ENCODE assay signal across 8 cellular contexts in the genomic region with DNA sequence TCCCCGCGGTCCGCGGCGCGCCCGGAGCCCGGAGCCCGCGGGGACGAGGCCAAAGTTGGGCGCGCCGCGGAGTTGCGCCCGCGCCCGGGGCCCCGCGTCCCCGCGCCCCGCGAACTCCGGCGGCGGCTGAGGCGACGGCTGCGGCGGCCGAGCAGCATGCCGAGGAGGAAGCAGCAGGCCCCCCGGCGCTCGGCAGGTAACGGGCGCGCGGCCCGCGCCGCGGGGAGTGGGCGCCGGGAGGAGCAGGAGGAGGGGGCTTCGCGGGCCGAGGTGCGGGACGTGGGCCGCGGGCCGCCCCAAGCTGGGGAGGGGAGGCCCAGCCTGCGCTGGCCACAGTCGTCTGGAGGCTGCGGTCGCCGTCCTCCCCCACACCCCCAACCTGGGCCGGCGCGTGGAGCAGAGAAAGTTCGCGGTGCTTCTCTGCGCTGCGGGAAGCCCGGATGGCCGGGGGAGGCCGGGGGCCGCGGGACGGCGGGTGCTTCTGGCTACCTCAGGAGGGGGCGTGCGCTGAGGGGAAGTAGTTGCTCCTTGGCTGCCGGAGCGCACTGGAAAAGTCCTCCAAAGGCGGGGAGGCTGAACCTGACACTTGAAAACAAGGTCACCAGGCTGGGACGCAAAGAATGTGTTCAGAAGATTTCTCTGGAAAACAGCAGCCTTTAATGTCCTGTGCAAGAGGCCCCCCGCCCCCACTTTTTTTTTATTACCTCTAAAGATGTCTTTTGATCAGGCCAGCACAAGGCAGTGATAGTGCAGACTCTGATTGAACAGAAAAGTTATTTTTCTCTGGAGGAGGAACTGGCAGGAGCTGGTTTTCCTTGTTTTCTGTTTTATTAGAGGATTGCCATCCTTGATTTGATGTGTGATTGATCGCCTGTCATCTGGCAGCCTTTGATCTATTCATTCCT. TPM values are rescaled to one million over a fixed set of nuclear protein-coding genes. Genes with fewer than 3 reads are reported as not detected.
DNase-seq lines count a peak whose midpoint lies in the region; ATAC-seq and TF ChIP-seq lines count a peak whose summit lies in the region.

No MANE protein-coding gene starts in this region.

- DNase-seq in activated naive CD4-positive, alpha-beta T cell treated with Interleukin-2 at 50 U/mL for 16 hours = peak; percentile 39
- DNase-seq in activated naive CD4-positive, alpha-beta T cell (lab: John Stamatoyannopoulos, UW) = no peak
- DNase-seq in OCI-LY7 (ENCODE audit: low spot score) = peak; percentile 8
- DNase-seq in astrocyte of the spinal cord (ENCODE audit: low read depth, low spot score) = peak; percentile 58
- DNase-seq in immature natural killer cell = peak; percentile 30 to 42 (median 33)
- peak; percentile 61 for DNase-seq in stimulated activated CD4-positive, alpha-beta T cell treated with anti-CD3 and anti-CD28 coated beads, Interleukin-15, amount 100 ng/mL, for 24 hours

- in situ Hi-C loops in astrocyte of the spinal cord (cut with HindIII; ENCODE audit: low sequenced_read_pairs) = no loop called here

- peak overlapping the region; percentile 83 to 92 (median 88) for H3K27ac Mint-ChIP-seq in immature natural killer cell

- POLR2A ChIA-PET in OCI-LY7 (lab: Charles Lee) = no interaction called here

- H3K9me2 ChIP-seq in OCI-LY7 (ENCODE audit: insufficient read depth, low read length) = no peaks in the 10 kb centered on the region

- peak overlapping the region; percentile 58 for H3K4me2 ChIP-seq in OCI-LY7 (ENCODE audit: low read length)

- no peaks in the 10 kb centered on the region for H3K79me2 ChIP-seq in OCI-LY7 (ENCODE audit: insufficient read depth, low read depth, low read length)

- H3K4me3 ChIP-seq in OCI-LY7 (ENCODE audit: low read depth, low read length, poor library complexity, severe bottlenecking) (peak overlapping the region; percentile 67), astrocyte of the spinal cord (ENCODE audit: low read depth, low read length) (peak overlapping the region; percentile 66)

- peaks cover 12 to 28% (median 23%) of the 10 kb centered on the region in 3 donors for H3K27me3 Mint-ChIP-seq in immature natural killer cell (ENCODE audit: low read depth in 3 of 3)

- intact Hi-C loops in OCI-LY7 (cut with micrococcal nuclease; ENCODE audit: unreplicated experiment) = loop anchor here (5.0 to 10.0 kb wide), 2 partner anchors 715 to 1283 kb away; a partner anchor contains a TSS

- H2AFZ ChIP-seq in OCI-LY7 (ENCODE audit: low read length) = no peak overlapping the region

- BruUV-seq in OCI-LY7 (replicated peaks; lab: Mats Ljungman, UMichigan) = no TSS peak

- H4K20me1 ChIP-seq in OCI-LY7 (ENCODE audit: insufficient read depth, low read length) = no peaks in the 10 kb centered on the region; the same call in 1 of the 2 replicates

- no peak for ATAC-seq in HG03025 (IDR thresholded peaks at IDR 0.05; ENCODE audit: low FRiP score, unreplicated experiment)
- no peak for ATAC-seq in HG03354 (IDR thresholded peaks at IDR 0.05; ENCODE audit: poor library complexity, severe bottlenecking, unreplicated experiment)

- CTCF ChIA-PET in OCI-LY7 (lab: Charles Lee; ENCODE audit: unreplicated experiment) = no interaction called here

- TF ChIP-seq CTCF in OCI-LY7 (conservative IDR thresholded peaks at IDR 0.05; ENCODE audit: low read length) = no peak
- no peak for TF ChIP-seq CTCF in astrocyte of the spinal cord (IDR thresholded peaks at IDR 0.05; ENCODE audit: low read depth, low read length)

- H3K36me3 ChIP-seq in OCI-LY7 (ENCODE audit: insufficient read depth, low read length) = no peaks in the 10 kb centered on the region

- no peaks in the 10 kb centered on the region for H3K9me3 ChIP-seq in OCI-LY7 (ENCODE audit: low read length)

- peaks cover 13% of the 10 kb centered on the region for H3K4me1 ChIP-seq in OCI-LY7 (ENCODE audit: insufficient read depth, low read length, poor library complexity, severe bottlenecking)

- H3K9me3 Mint-ChIP-seq in immature natural killer cell = no peaks in the 10 kb centered on the region

- peak overlapping the region; percentile 85 to 95 (median 93) for H3K4me3 Mint-ChIP-seq in immature natural killer cell

- H3K36me3 Mint-ChIP-seq in immature natural killer cell = no peaks in the 10 kb centered on the region

- no peak overlapping the region for H3K27ac ChIP-seq in OCI-LY7 (ENCODE audit: low read depth, low read length, poor library complexity, severe bottlenecking)

- H3K4me1 Mint-ChIP-seq in immature natural killer cell = peaks cover 69 to 77% of the 10 kb centered on the region in 2 donors

RNA-seq across cellular contexts. Expression of a gene that starts 1.4 kb away (rescaled TPM):
- total RNA-seq in OCI-LY7 (2014; rRNA removed; shearing (Covaris generic)) = 4.6 and 5.9 TPM in 2 replicates
- total RNA-seq in OCI-LY7 (2022) = 9.5 and 10.5 TPM in 2 replicates
- 10 to 100 TPM in 1 of 3 donors, 1 to 10 TPM in 2; 1.7 to 10.7 (median 3.5) TPM for polyA plus RNA-seq in immature natural killer cell

RNA-seq across cellular contexts. Expression of a gene that starts 3.0 kb away (rescaled TPM):
- 1.8 and 3.0 TPM in 2 replicates for total RNA-seq in OCI-LY7 (2014; rRNA removed; shearing (Covaris generic))
- 14.9 and 16.6 TPM in 2 replicates for total RNA-seq in OCI-LY7 (2022)
- 10 to 100 TPM; 18.4 to 32.9 (median 26.1) TPM for polyA plus RNA-seq in immature natural killer cell

Comparison
In these comparisons a context has a peak if more than half of its experiments do, and no peak if none do; other contexts are left out.
1. DNase-seq: peak in activated naive CD4-positive, alpha-beta T cell treated with Interleukin-2 at 50 U/mL for 16 hours (single experiment), OCI-LY7 (single experiment), astrocyte of the spinal cord (single experiment), immature natural killer cell (3 of 3) and stimulated activated CD4-positive, alpha-beta T cell treated with anti-CD3 and anti-CD28 coated beads, Interleukin-15, amount 100 ng/mL, for 24 hours (single experiment); none in activated naive CD4-positive, alpha-beta T cell (0 of 4).